ENCODE assay signal across 14 cellular contexts in the genomic region with DNA sequence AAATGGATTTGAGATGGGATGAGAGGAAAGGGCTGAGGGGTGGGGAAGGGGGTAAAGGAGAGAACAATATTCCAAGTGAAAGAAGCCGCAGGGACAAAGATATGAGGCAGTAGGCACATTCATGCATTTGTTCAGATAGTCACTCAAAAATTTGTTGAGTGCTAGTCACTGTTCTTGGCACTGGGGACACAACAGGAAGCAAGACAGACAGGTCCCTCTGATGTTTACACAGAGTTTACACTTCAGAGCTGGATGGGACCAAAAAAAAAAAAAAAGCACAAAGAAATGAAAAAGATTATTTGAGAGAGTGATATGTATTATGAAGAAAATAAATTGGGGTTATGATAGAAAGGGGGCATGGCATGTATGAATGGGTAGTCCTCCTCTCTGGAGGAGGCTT. TPM values are rescaled to one million over a fixed set of nuclear protein-coding genes. Genes with fewer than 3 reads are reported as not detected.
DNase-seq lines count a peak whose midpoint lies in the region; ATAC-seq and TF ChIP-seq lines count a peak whose summit lies in the region.
"Had no signal": no experiment of that assay in that cellular context is flagged by ENCODE, and none has a peak within 500 bp of the region (broad histone marks: within the 10 kb centered on the region; RNA-seq: fewer than 3 reads in every experiment).

No MANE protein-coding gene starts in this region.

- H3K9ac ChIP-seq in liver (ENCODE audit: low read depth in 1 of 2, low read length in 2 of 2), result no peak overlapping the region

- peaks cover 9 to 40% (median 23%) of the 10 kb centered on the region in 4 donors for H3K4me1 ChIP-seq in liver (ENCODE audit: control insufficient read depth in 4 of 4, insufficient read depth in 4 of 4, low read length in 3 of 4)
- peaks cover 0 to 40% (median 28%) of the 10 kb centered on the region in 4 donors for H3K4me1 ChIP-seq in tibial artery

- no peaks in the 10 kb centered on the region for H3K9me3 Mint-ChIP-seq in activated naive CD4-positive, alpha-beta T cell treated with anti-CD3 and anti-CD28 coated beads, Interleukin-2, amount 10 ng/mL, durations not matched to agents 7 days and 5 days

- 39% methylated on average over 1 of the region's 1 CpG for WGBS in liver

- peaks cover 1% of the 10 kb centered on the region for H3K27me3 Mint-ChIP-seq in activated naive CD4-positive, alpha-beta T cell treated with anti-CD3 and anti-CD28 coated beads, Interleukin-2, amount 10 ng/mL, durations not matched to agents 7 days and 5 days

- H3K4me1 Mint-ChIP-seq in activated naive CD4-positive, alpha-beta T cell treated with anti-CD3 and anti-CD28 coated beads, Interleukin-2, amount 10 ng/mL, durations not matched to agents 7 days and 5 days, result peaks cover 46% of the 10 kb centered on the region

- intact Hi-C loops in tibial artery (cut with DNase I; ENCODE audit: low total_unique reads), result loop anchor here (2.0 kb wide), 1 partner anchor 113 kb away; no protein-coding TSS in a partner anchor

- no peaks in the 10 kb centered on the region for H3K36me3 ChIP-seq in liver (ENCODE audit: control insufficient read depth in 4 of 4, insufficient read depth in 3 of 4, low read depth in 1 of 4, low read length in 3 of 4)
- H3K36me3 ChIP-seq in tibial artery, result no peaks in the 10 kb centered on the region

- peak overlapping the region; percentile 90 for H3K27ac ChIP-seq in VCaP
- H3K27ac ChIP-seq in liver (ENCODE audit: low read depth in 1 of 2, low read length in 2 of 2), result peak overlapping the region; percentile 16 to 98
- H3K27ac ChIP-seq in tibial artery, result peak overlapping the region; percentile 34 to 99

- H3K36me3 Mint-ChIP-seq in activated naive CD4-positive, alpha-beta T cell treated with anti-CD3 and anti-CD28 coated beads, Interleukin-2, amount 10 ng/mL, durations not matched to agents 7 days and 5 days, result peaks cover 1% of the 10 kb centered on the region

- H3K4me3 Mint-ChIP-seq in activated naive CD4-positive, alpha-beta T cell treated with anti-CD3 and anti-CD28 coated beads, Interleukin-2, amount 10 ng/mL, durations not matched to agents 7 days and 5 days, result no peak overlapping the region

- TF ChIP-seq CTCF in VCaP (conservative IDR thresholded peaks at IDR 0.05) (no peak), liver (IDR thresholded peaks at IDR 0.05; ENCODE audit: low read depth, low read length, missing input control) (no peak), tibial artery (IDR thresholded peaks at IDR 0.05) (no peak)

- no peaks in the 10 kb centered on the region for H3K27me3 ChIP-seq in liver (ENCODE audit: control insufficient read depth in 4 of 4, insufficient read depth in 4 of 4, low read length in 3 of 4)
- H3K27me3 ChIP-seq in tibial artery, result no peaks in the 10 kb centered on the region

- peak; percentile 27 for DNase-seq in activated naive CD4-positive, alpha-beta T cell treated with anti-CD3 and anti-CD28 coated beads, Interleukin-2, amount 10 ng/mL, durations not matched to agents 7 days and 5 days
- DNase-seq in activated naive CD4-positive, alpha-beta T cell treated with anti-CD3 and anti-CD28 coated beads, Interleukin-2, amount 50 U/mL, for 16 hours, result no peak
- DNase-seq in tibial artery (peak in 1 of 2 donors; percentile 33), nucleus accumbens (lab: John Stamatoyannopoulos, UW) (no peak), NOMO-1 treated with dmso at 0.1 percent for 144 hours (lab: John Stamatoyannopoulos, UW; ENCODE audit: unreplicated experiment) (no peak)
- DNase-seq: amygdala, KBM-7, NCI-H1436, NCI-H510A had no signal

- H3K4me3 ChIP-seq in liver (ENCODE audit: low read depth in 1 of 3, low read length in 3 of 3), result no peak overlapping the region
- no peak overlapping the region for H3K4me3 ChIP-seq in tibial artery
- H3K4me3 ChIP-seq: skin epidermis had no signal

- CTCF ChIA-PET in activated naive CD4-positive, alpha-beta T cell treated with anti-CD3 and anti-CD28 coated beads, Interleukin-2, amount 10 ng/mL, durations not matched to agents 7 days and 5 days (lab: Charles Lee), result interaction anchor here (0.7 to 10.5 kb wide), 4 partner anchors 12 to 112 kb away, joined by 3 to 131 read pairs (median 16); no protein-coding TSS in a partner anchor

- peak overlapping the region; percentile 87 for H3K27ac Mint-ChIP-seq in activated naive CD4-positive, alpha-beta T cell treated with anti-CD3 and anti-CD28 coated beads, Interleukin-2, amount 10 ng/mL, durations not matched to agents 7 days and 5 days

- ATAC-seq in GM18517 (IDR thresholded peaks at IDR 0.05; ENCODE audit: unreplicated experiment), result no peak
- ATAC-seq: left lobe of liver had no signal

- H3K9me3 ChIP-seq in liver (ENCODE audit: control insufficient read depth in 4 of 4, low read length in 3 of 4), result no peaks in the 10 kb centered on the region
- no peaks in the 10 kb centered on the region for H3K9me3 ChIP-seq in tibial artery

- no peak for TF ChIP-seq RAD21 in liver (IDR thresholded peaks at IDR 0.05)

TF ChIP-seq in liver, 16 proteins besides CTCF, POLR2A, EP300 and RAD21:
- TF ChIP-seq FOXA2 (IDR thresholded peaks at IDR 0.05), result peak; percentile 20
- TF ChIP-seq EGR1 (IDR thresholded peaks at IDR 0.05; ENCODE audit: low read depth in 2 of 2), result no peak

RNA-seq across cellular contexts. Expression of gene YPEL2, which starts 3.6 kb away (rescaled TPM):
- total RNA-seq in liver, result 10 to 100 TPM; 12.0 to 23.8 TPM
- polyA plus RNA-seq in liver, result 10 to 100 TPM in 1 of 2 donors, 1 to 10 TPM in 1; 4.2 to 10.6 TPM
